In the genomic region with DNA sequence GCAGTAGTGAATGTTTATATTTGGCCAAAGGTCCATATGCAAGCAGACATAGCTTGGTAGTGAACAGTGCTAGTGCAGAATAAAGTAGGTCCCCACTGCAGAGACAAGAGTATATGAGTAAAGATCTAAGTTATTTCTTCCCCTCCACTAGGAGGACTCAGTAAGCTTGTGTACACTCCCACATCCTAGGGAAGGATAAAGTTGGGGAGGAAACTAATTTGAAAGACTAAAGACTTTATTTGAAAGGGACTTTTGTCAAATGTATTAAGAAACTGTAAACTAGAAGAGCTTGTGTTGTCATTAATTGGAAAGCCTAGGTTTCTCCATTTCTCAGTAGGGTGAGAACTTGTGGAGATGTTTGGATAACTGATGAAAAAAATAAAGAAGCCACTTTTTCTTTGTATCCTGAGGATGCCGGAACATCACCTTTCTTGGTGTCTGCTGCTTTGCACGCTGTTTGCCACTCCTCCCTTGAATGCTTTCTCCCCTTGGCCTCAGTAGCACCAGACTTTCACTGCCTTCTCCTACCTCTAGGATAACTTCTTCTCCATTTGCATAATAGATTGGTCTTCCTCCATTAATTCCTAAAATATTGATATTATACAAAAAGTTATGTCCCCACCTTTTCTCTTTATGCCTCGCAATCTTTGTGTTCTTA, we compare ENCODE assay signal across 18 cellular contexts.
A peak's percentile ranks its signal among the peaks of the same experiment; 100 is the strongest.
DNase-seq lines count a peak whose midpoint lies in the region; TF ChIP-seq lines count a peak whose summit lies in the region.
"Had no signal": no experiment of that assay in that cellular context is flagged by ENCODE, and none has a peak within 500 bp of the region (broad histone marks: within the 10 kb centered on the region; RNA-seq: fewer than 3 reads in every experiment).

No MANE protein-coding gene starts in this region.

- H2AFZ ChIP-seq in neural progenitor cell (replicated peaks) (no peak overlapping the region), SK-N-SH (ENCODE audit: low read depth) (no peak overlapping the region)

- no peaks in the 10 kb centered on the region for H3K9me3 Mint-ChIP-seq in neural progenitor cell

- peaks cover 3% of the 10 kb centered on the region for H3K27me3 Mint-ChIP-seq in neural progenitor cell (ENCODE audit: insufficient read depth, low read depth)

- H3K4me2 ChIP-seq in neural progenitor cell (no peak overlapping the region), SK-N-SH (no peak overlapping the region)

- H3K79me2 ChIP-seq in neural progenitor cell (ENCODE audit: low read depth) (no peaks in the 10 kb centered on the region), SK-N-SH (ENCODE audit: insufficient read depth) (no peaks in the 10 kb centered on the region)

- no peak overlapping the region for H3K4me3 ChIP-seq in neural progenitor cell
- no peak overlapping the region for H3K4me3 ChIP-seq in SK-N-SH (ENCODE audit: low read depth in 2 of 2, low read length in 1 of 2)

- no peaks in the 10 kb centered on the region for H3K9me3 ChIP-seq in neural progenitor cell (ENCODE audit: low read depth)
- no peaks in the 10 kb centered on the region for H3K9me3 ChIP-seq in SK-N-SH

- H3K4me1 Mint-ChIP-seq in neural progenitor cell = no peaks in the 10 kb centered on the region
- H3K4me1 Mint-ChIP-seq: T-helper 17 cell had no signal

- H3F3A ChIP-seq in neural progenitor cell (ENCODE audit: low read depth) = no peaks in the 10 kb centered on the region
- no peaks in the 10 kb centered on the region for H3F3A ChIP-seq in SK-N-SH (replicated peaks; ENCODE audit: insufficient read depth)

- WGBS in SK-N-SH (ENCODE audit: low lambda C conversion rate) = 59% methylated on average over 3 of the region's 3 CpGs

- TF ChIP-seq CTCF in VCaP (conservative IDR thresholded peaks at IDR 0.05) = peak; percentile 22; the same call in 1 of the 2 replicates
- peak; percentile 32 for TF ChIP-seq CTCF in neural progenitor cell (IDR thresholded peaks at IDR 0.05)
- no peak for TF ChIP-seq CTCF in SK-N-SH (IDR thresholded peaks at IDR 0.05)

- no peaks in the 10 kb centered on the region for H3K36me3 Mint-ChIP-seq in neural progenitor cell

- no peak overlapping the region for H3K27ac Mint-ChIP-seq in neural progenitor cell
- H3K27ac Mint-ChIP-seq: T-helper 17 cell had no signal

- H3K4me3 Mint-ChIP-seq in neural progenitor cell = no peak overlapping the region
- H3K4me3 Mint-ChIP-seq: T-helper 17 cell had no signal

- no peak for TF ChIP-seq EP300 in SK-N-SH (IDR thresholded peaks at IDR 0.05; ENCODE audit: borderline replicate concordance in 1 of 2, low read depth in 1 of 2, low read length in 1 of 2)

- POLR2A ChIA-PET in SK-N-SH (lab: Yijun Ruan, JAX) = no interaction called here

- no peaks in the 10 kb centered on the region for H3K27me3 ChIP-seq in neural progenitor cell
- no peaks in the 10 kb centered on the region; the same call in 1 of the 2 replicates for H3K27me3 ChIP-seq in SK-N-SH (ENCODE audit: insufficient read depth)

- H4K20me1 ChIP-seq in neural progenitor cell (ENCODE audit: low read depth) = no peaks in the 10 kb centered on the region
- no peaks in the 10 kb centered on the region for H4K20me1 ChIP-seq in SK-N-SH (ENCODE audit: insufficient read depth)

- CTCF ChIA-PET in SK-N-SH (lab: Yijun Ruan, JAX) = interaction anchor here (1.6 kb wide), 1 partner anchor 26 kb away, joined by 3 read pairs; no protein-coding TSS in a partner anchor

- H3K27ac ChIP-seq in VCaP (no peak overlapping the region), neural progenitor cell (no peak overlapping the region), SK-N-SH (ENCODE audit: low read depth in 2 of 2, low read length in 1 of 2) (no peak overlapping the region)

- H3K9me2 ChIP-seq in SK-N-SH = no peaks in the 10 kb centered on the region

- H3K9ac ChIP-seq in neural progenitor cell (no peak overlapping the region), SK-N-SH (no peak overlapping the region)

- DNase-seq in NCI-H748 (lab: John Stamatoyannopoulos, UW; ENCODE audit: unreplicated experiment) (peak; percentile 26), NCI-H748 treated with DMSO at 0.1 percent for 48 hours (lab: John Stamatoyannopoulos, UW) (no peak), HT-29 (ENCODE audit: low spot score) (peak; percentile 13), neural progenitor cell (ENCODE audit: low spot score) (no peak), GOT3 (lab: John Stamatoyannopoulos, UW) (no peak), SK-N-SH (no peak), mucosa of gallbladder (ENCODE audit: low spot score) (no peak)
- DNase-seq: COR-L47, DMS79 treated with DMSO at 0.1 percent for 48 hours, Karpas-422, NCI-H1105, NCI-H187, NCI-H2171, NCI-H446, NCI-H82, SHP77 treated with DMSO at 0.1 percent for 48 hours, T-helper 17 cell had no signal

- no peaks in the 10 kb centered on the region for H3K36me3 ChIP-seq in neural progenitor cell
- H3K36me3 ChIP-seq in SK-N-SH (replicated peaks in 1 of 2; ENCODE audit: control insufficient read depth in 1 of 2, insufficient read depth in 2 of 2, low read length in 1 of 2) = no peaks in the 10 kb centered on the region

- H3K4me1 ChIP-seq in neural progenitor cell (peaks cover 14% of the 10 kb centered on the region), SK-N-SH (ENCODE audit: control insufficient read depth in 1 of 2, insufficient read depth in 2 of 2, low read depth in 1 of 2, low read length in 1 of 2) (no peaks in the 10 kb centered on the region)

- TF ChIP-seq RAD21 in SK-N-SH (IDR thresholded peaks at IDR 0.05; ENCODE audit: low read length) = no peak

TF ChIP-seq in SK-N-SH, 30 proteins besides CTCF, POLR2A, EP300 and RAD21:
- TF ChIP-seq, protein P1, sequence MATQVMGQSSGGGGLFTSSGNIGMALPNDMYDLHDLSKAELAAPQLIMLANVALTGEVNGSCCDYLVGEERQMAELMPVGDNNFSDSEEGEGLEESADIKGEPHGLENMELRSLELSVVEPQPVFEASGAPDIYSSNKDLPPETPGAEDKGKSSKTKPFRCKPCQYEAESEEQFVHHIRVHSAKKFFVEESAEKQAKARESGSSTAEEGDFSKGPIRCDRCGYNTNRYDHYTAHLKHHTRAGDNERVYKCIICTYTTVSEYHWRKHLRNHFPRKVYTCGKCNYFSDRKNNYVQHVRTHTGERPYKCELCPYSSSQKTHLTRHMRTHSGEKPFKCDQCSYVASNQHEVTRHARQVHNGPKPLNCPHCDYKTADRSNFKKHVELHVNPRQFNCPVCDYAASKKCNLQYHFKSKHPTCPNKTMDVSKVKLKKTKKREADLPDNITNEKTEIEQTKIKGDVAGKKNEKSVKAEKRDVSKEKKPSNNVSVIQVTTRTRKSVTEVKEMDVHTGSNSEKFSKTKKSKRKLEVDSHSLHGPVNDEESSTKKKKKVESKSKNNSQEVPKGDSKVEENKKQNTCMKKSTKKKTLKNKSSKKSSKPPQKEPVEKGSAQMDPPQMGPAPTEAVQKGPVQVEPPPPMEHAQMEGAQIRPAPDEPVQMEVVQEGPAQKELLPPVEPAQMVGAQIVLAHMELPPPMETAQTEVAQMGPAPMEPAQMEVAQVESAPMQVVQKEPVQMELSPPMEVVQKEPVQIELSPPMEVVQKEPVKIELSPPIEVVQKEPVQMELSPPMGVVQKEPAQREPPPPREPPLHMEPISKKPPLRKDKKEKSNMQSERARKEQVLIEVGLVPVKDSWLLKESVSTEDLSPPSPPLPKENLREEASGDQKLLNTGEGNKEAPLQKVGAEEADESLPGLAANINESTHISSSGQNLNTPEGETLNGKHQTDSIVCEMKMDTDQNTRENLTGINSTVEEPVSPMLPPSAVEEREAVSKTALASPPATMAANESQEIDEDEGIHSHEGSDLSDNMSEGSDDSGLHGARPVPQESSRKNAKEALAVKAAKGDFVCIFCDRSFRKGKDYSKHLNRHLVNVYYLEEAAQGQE (IDR thresholded peaks at IDR 0.05; ENCODE audit: low read depth, low read length) = no peak
- TF ChIP-seq GATA2 (CRISPR knock-in tag; IDR thresholded peaks at IDR 0.05) (no peak), EZH2phosphoT487 (IDR thresholded peaks at IDR 0.05; ENCODE audit: borderline replicate concordance, low read depth) (no peak), RCOR1 (IDR thresholded peaks at IDR 0.05; ENCODE audit: low read length) (no peak), JUND (IDR thresholded peaks at IDR 0.05) (no peak), TCF12 (IDR thresholded peaks at IDR 0.05) (no peak), TAF1 (IDR thresholded peaks at IDR 0.05; ENCODE audit: borderline replicate concordance, low read depth, low read length) (no peak), YY1 (IDR thresholded peaks at IDR 0.05; ENCODE audit: low read depth) (no peak), NFIC (IDR thresholded peaks at IDR 0.05; ENCODE audit: borderline replicate concordance) (no peak), FOXM1 (IDR thresholded peaks at IDR 0.05; ENCODE audit: low read depth) (no peak)
- TF ChIP-seq, protein P2, sequence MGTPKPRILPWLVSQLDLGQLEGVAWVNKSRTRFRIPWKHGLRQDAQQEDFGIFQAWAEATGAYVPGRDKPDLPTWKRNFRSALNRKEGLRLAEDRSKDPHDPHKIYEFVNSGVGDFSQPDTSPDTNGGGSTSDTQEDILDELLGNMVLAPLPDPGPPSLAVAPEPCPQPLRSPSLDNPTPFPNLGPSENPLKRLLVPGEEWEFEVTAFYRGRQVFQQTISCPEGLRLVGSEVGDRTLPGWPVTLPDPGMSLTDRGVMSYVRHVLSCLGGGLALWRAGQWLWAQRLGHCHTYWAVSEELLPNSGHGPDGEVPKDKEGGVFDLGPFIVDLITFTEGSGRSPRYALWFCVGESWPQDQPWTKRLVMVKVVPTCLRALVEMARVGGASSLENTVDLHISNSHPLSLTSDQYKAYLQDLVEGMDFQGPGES (IDR thresholded peaks at IDR 0.05; ENCODE audit: low read depth, low read length) = no peak
- TF ChIP-seq, protein P3, sequence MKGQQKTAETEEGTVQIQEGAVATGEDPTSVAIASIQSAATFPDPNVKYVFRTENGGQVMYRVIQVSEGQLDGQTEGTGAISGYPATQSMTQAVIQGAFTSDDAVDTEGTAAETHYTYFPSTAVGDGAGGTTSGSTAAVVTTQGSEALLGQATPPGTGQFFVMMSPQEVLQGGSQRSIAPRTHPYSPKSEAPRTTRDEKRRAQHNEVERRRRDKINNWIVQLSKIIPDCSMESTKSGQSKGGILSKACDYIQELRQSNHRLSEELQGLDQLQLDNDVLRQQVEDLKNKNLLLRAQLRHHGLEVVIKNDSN (IDR thresholded peaks at IDR 0.05; ENCODE audit: borderline replicate concordance, low read depth) = no peak

Comparison
In these comparisons a context has a peak if more than half of its experiments do, and no peak if none do; other contexts are left out.
1. DNase-seq: peak in NCI-H748 (single experiment) and HT-29 (single experiment); none in NCI-H748 treated with DMSO at 0.1 percent for 48 hours (single experiment), neural progenitor cell (single experiment), GOT3 (single experiment), SK-N-SH (single experiment) and mucosa of gallbladder (single experiment).